ENCODE assay signal across 20 cellular contexts in genomic region chr11:130692220-130692619, GRCh38.
DNase-seq lines count a peak whose midpoint lies in the region; ATAC-seq and TF ChIP-seq lines count a peak whose summit lies in the region.
"Had no signal": no experiment of that assay in that cellular context is flagged by ENCODE, and none has a peak within 500 bp of the region (broad histone marks: within the 10 kb centered on the region; RNA-seq: fewer than 3 reads in every experiment).

No MANE protein-coding gene starts in this region.

- no peaks in the 10 kb centered on the region for H3K4me1 Mint-ChIP-seq in endodermal cell
- H3K4me1 Mint-ChIP-seq: CD4-positive, alpha-beta memory T cell; GM23338; H9 had no signal

- ATAC-seq in HG03139 (IDR thresholded peaks at IDR 0.05; ENCODE audit: unreplicated experiment) = no peak
- ATAC-seq: A549, GM23338, HCT116 had no signal

- no peak overlapping the region for H3K27ac ChIP-seq in endodermal cell (ENCODE audit: low read depth, low read length)
- H3K27ac ChIP-seq: A549 had no signal

- H3K27me3 ChIP-seq in adipocyte (replicated peaks; ENCODE audit: control insufficient read depth, insufficient read depth, low read length) (no peaks in the 10 kb centered on the region), endodermal cell (ENCODE audit: control insufficient read depth, insufficient read depth, low read length, poor library complexity, severe bottlenecking) (no peaks in the 10 kb centered on the region)

- peaks cover under 1% of the 10 kb centered on the region for H3K9me3 Mint-ChIP-seq in endodermal cell
- H3K9me3 Mint-ChIP-seq: H9 had no signal

- no peak overlapping the region for H3K9ac ChIP-seq in adipocyte (ENCODE audit: low read length)
- no peak overlapping the region for H3K9ac ChIP-seq in endodermal cell (ENCODE audit: extremely low read depth, low read length, poor library complexity, severe bottlenecking)

- TF ChIP-seq CTCF in endodermal cell (conservative IDR thresholded peaks at IDR 0.05) = no peak

- H3K4me3 ChIP-seq in adipocyte (ENCODE audit: low read length) = no peak overlapping the region
- no peak overlapping the region for H3K4me3 ChIP-seq in endodermal cell (ENCODE audit: low read length)
- H3K4me3 ChIP-seq: A549, GM23338 had no signal

- peak; percentile 2 for DNase-seq in RPMI8226
- peak; percentile 70 for DNase-seq in adipocyte (ENCODE audit: low read depth)
- peak; percentile 13 for DNase-seq in endodermal cell
- DNase-seq in AML-193 (lab: John Stamatoyannopoulos, UW) = no peak
- DNase-seq in NCI-H1694 treated with DMSO at 0.1 percent for 48 hours (lab: John Stamatoyannopoulos, UW) = no peak
- DNase-seq in SKM-1 (lab: John Stamatoyannopoulos, UW; ENCODE audit: unreplicated experiment) = no peak
- DNase-seq: 8988T; ACHN; C1 segment of cervical spinal cord; Calu3; CD4-positive, alpha-beta memory T cell; COR-L47; DMS53; DMS79 treated with DMSO at 0.1 percent for 48 hours; GF-D8; H9 had no signal

- H3K4me1 ChIP-seq in adipocyte (ENCODE audit: control insufficient read depth, insufficient read depth, low read length) (peaks cover 18% of the 10 kb centered on the region), endodermal cell (ENCODE audit: control insufficient read depth, insufficient read depth, low read length) (no peaks in the 10 kb centered on the region)
- H3K4me1 ChIP-seq: A549 had no signal

- H3K36me3 ChIP-seq in adipocyte (ENCODE audit: control insufficient read depth, insufficient read depth, low read length, severe bottlenecking) (no peaks in the 10 kb centered on the region), endodermal cell (ENCODE audit: control insufficient read depth, insufficient read depth, low read length) (no peaks in the 10 kb centered on the region)

- H3K9me3 ChIP-seq in adipocyte (ENCODE audit: control insufficient read depth, low read length) (no peaks in the 10 kb centered on the region), endodermal cell (ENCODE audit: control insufficient read depth, low read length) (no peaks in the 10 kb centered on the region)
- H3K9me3 ChIP-seq: A549 had no signal

- H3K36me3 Mint-ChIP-seq in endodermal cell (ENCODE audit: low read depth) = no peaks in the 10 kb centered on the region
- H3K36me3 Mint-ChIP-seq: CD4-positive, alpha-beta memory T cell had no signal

- H3K4me3 Mint-ChIP-seq in endodermal cell = no peak overlapping the region
- H3K4me3 Mint-ChIP-seq: CD4-positive, alpha-beta memory T cell; GM23338; H9 had no signal

- no peaks in the 10 kb centered on the region for H3K27me3 Mint-ChIP-seq in endodermal cell (ENCODE audit: insufficient read depth)

- H3K27ac Mint-ChIP-seq in endodermal cell = no peak overlapping the region
- H3K27ac Mint-ChIP-seq: CD4-positive, alpha-beta memory T cell; GM23338; H9 had no signal

- WGBS in endodermal cell (ENCODE audit: insufficient coverage in 1 of 2, insufficient read length in 1 of 2), 2 experiments = 90 to 96% methylated on average over 4 of the region's 4 CpGs

Comparison
In these comparisons a context has a peak if more than half of its experiments do, and no peak if none do; other contexts are left out.
1. DNase-seq: peak in RPMI8226 (single experiment), adipocyte (single experiment) and endodermal cell (single experiment); none in AML-193 (0 of 2), NCI-H1694 treated with DMSO at 0.1 percent for 48 hours (single experiment) and SKM-1 (single experiment).